ENCODE assay signal across 19 cellular contexts in the genomic region with DNA sequence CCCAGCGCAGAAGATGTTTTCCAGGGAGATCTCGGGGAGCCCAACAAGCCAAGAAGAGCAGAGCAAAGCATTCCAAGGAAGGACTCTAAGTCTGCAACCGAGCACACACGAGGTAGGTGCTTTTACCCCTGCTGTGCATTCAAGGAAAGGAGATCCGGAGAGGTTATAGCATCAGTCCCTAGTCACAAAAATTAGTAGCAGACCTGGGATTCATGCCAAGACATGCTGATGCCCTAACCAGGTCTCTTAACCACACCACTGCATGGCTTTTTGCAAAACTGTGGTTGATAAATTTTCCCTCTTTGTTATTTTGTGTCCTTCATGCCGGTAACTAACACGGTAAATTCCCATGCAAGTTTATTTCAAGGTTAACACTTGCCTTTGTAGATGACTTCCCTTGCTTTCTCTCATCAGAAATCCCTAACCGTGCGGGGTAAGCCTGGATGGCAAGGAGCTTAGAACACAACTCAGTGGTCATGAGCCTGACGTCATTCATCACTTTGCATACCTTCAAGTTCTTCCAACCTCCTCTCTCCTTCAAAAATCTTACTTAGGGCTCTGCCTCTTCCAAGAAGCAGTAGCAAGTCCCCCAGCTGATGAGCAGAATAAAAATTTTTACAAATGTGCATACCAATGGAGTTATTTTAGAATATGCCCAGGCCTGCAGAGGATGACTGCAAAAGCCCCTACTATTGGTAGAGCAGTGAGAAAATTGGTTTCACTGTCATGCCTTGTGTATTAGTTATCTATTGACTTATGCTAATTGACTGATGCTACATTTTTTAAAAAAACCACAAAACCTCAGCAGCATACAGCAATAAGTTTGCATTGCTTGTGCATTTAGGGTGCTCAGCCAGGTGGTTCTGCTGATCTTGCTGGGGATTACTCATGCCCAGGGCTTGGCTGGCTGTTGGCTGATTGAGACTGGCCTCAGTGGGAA.
"Had no signal": no experiment of that assay in that cellular context is flagged by ENCODE, and none has a peak within 500 bp of the region (broad histone marks: within the 10 kb centered on the region; RNA-seq: fewer than 3 reads in every experiment).

No MANE protein-coding gene starts in this region.

- H3K27ac Mint-ChIP-seq: activated CD8-positive, alpha-beta memory T cell treated with anti-CD3 and anti-CD28 coated beads, Interleukin-2, amount 10 ng/mL, durations not matched to agents 7 days and 5 days; activated naive CD8-positive, alpha-beta T cell treated with anti-CD3 and anti-CD28 coated beads for 36 hours; natural killer cell; progenitor cell of endocrine pancreas; stimulated activated naive B cell treated with anti-CD40 and anti-IgM and Interleukin-4, amounts not matched to agents 10 μg/mL and 1 μg/mL and 100 μg/mL, for 72 hours had no signal

- H3K4me2 ChIP-seq: hepatocyte had no signal

- H3K36me3 Mint-ChIP-seq: activated CD8-positive, alpha-beta memory T cell treated with anti-CD3 and anti-CD28 coated beads, Interleukin-2, amount 10 ng/mL, durations not matched to agents 7 days and 5 days; activated naive CD8-positive, alpha-beta T cell treated with anti-CD3 and anti-CD28 coated beads for 36 hours; natural killer cell; stimulated activated naive B cell treated with anti-CD40 and anti-IgM and Interleukin-4, amounts not matched to agents 10 μg/mL and 1 μg/mL and 100 μg/mL, for 72 hours had no signal

- DNase-seq: activated CD4-positive, alpha-beta T cell treated with anti-CD3 and anti-CD28 coated beads for 1 hour; activated CD4-positive, alpha-beta T cell treated with anti-CD3 and anti-CD28 coated beads, Interleukin-2, amount 50 U/mL, for 48 hours; activated CD8-positive, alpha-beta memory T cell treated with anti-CD3 and anti-CD28 coated beads, Interleukin-2, amount 10 ng/mL, durations not matched to agents 7 days and 5 days; activated gamma-delta T cell; activated naive CD8-positive, alpha-beta T cell treated with anti-CD3 and anti-CD28 coated beads for 36 hours; activated T-cell treated with anti-CD3 and anti-CD28 coated beads, Interleukin-2, amount 50 U/mL, for 4 hours; anterior cingulate cortex; colonic mucosa; gastrocnemius medialis; left cardiac atrium; natural killer cell; right lobe of liver; spleen; stimulated activated CD4-positive, alpha-beta T cell treated with anti-CD3 and anti-CD28 coated beads, Interleukin-2, amount 100 ng/mL, for 24 hours; stimulated activated naive B cell treated with anti-CD40 and anti-IgM and Interleukin-4, amounts not matched to agents 10 μg/mL and 1 μg/mL and 100 μg/mL, for 72 hours; T1000; transverse colon had no signal

- H3K4me3 Mint-ChIP-seq: activated CD8-positive, alpha-beta memory T cell treated with anti-CD3 and anti-CD28 coated beads, Interleukin-2, amount 10 ng/mL, durations not matched to agents 7 days and 5 days; activated naive CD8-positive, alpha-beta T cell treated with anti-CD3 and anti-CD28 coated beads for 36 hours; activated T-cell treated with anti-CD3 and anti-CD28 coated beads, Interleukin-2, amount 50 U/mL, for 4 hours; natural killer cell; stimulated activated naive B cell treated with anti-CD40 and anti-IgM and Interleukin-4, amounts not matched to agents 10 μg/mL and 1 μg/mL and 100 μg/mL, for 72 hours had no signal

- H3K4me1 ChIP-seq: colonic mucosa, gastrocnemius medialis, transverse colon had no signal

- H3K27me3 ChIP-seq: right lobe of liver had no signal

- H2AFZ ChIP-seq: hepatocyte had no signal

- H3K9me3 ChIP-seq: colonic mucosa, gastrocnemius medialis, right lobe of liver, transverse colon had no signal

- H3K4me1 Mint-ChIP-seq: activated CD8-positive, alpha-beta memory T cell treated with anti-CD3 and anti-CD28 coated beads, Interleukin-2, amount 10 ng/mL, durations not matched to agents 7 days and 5 days; natural killer cell; stimulated activated naive B cell treated with anti-CD40 and anti-IgM and Interleukin-4, amounts not matched to agents 10 μg/mL and 1 μg/mL and 100 μg/mL, for 72 hours had no signal

- H3K27ac ChIP-seq: colonic mucosa, gastrocnemius medialis, hepatocyte, right lobe of liver, spleen, transverse colon had no signal

- H3K79me2 ChIP-seq: hepatocyte had no signal

- H3K9me3 Mint-ChIP-seq: activated naive CD8-positive, alpha-beta T cell treated with anti-CD3 and anti-CD28 coated beads for 36 hours; activated T-cell treated with anti-CD3 and anti-CD28 coated beads, Interleukin-2, amount 50 U/mL, for 4 hours; natural killer cell had no signal

- H3K36me3 ChIP-seq: colonic mucosa, gastrocnemius medialis, right lobe of liver, spleen, transverse colon had no signal

- H3K4me3 ChIP-seq: colonic mucosa, gastrocnemius medialis, hepatocyte, right lobe of liver, spleen, transverse colon had no signal

- ATAC-seq: activated CD8-positive, alpha-beta memory T cell treated with anti-CD3 and anti-CD28 coated beads, Interleukin-2, amount 10 ng/mL, durations not matched to agents 7 days and 5 days; activated T-cell treated with anti-CD3 and anti-CD28 coated beads, Interleukin-2, amount 50 U/mL, for 4 hours; gastrocnemius medialis; left cardiac atrium; natural killer cell; right lobe of liver; stimulated activated naive B cell treated with anti-CD40 and anti-IgM and Interleukin-4, amounts not matched to agents 10 μg/mL and 1 μg/mL and 100 μg/mL, for 72 hours had no signal

- H3K27me3 Mint-ChIP-seq: activated CD8-positive, alpha-beta memory T cell treated with anti-CD3 and anti-CD28 coated beads, Interleukin-2, amount 10 ng/mL, durations not matched to agents 7 days and 5 days had no signal
